13 cellular contexts compared by ENCODE assay signal in the genomic region with DNA sequence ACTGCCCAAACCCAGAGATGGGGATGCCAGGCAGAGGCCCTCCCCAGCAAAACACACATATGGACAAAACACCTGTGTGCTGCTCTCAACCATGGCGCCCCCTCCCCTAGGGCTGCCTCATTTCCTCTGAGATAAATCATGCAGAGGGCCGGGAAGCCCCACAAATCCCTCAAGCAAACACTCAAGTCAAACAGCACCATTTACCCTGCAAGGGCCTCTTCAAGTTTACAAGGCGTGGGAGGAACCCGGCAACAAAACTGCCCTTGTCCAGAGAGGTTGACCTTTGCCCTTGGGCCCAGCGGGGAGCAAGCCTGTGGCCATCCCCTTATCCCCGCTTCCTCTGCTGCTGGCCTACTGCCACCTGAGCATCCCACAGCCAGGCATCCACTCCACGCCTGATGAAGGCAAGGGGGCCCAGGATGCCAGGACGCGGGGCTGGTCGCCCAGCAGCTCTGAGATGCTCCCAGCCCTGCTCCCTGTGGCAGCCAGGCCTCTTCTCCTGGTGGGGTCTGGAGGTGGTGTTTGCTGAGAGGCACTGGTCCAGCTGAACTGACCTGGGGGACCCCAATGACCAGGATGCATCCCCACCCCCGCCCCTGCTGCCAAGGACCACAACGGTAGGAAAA.
A peak's percentile ranks its signal among the peaks of the same experiment; 100 is the strongest.
DNase-seq lines count a peak whose midpoint lies in the region; ATAC-seq and TF ChIP-seq lines count a peak whose summit lies in the region.
"Had no signal": no experiment of that assay in that cellular context is flagged by ENCODE, and none has a peak within 500 bp of the region (broad histone marks: within the 10 kb centered on the region; RNA-seq: fewer than 3 reads in every experiment).

No MANE protein-coding gene starts in this region.

- H2AK9ac ChIP-seq in IMR-90 (replicated peaks; ENCODE audit: low read depth, low read length, poor library complexity): peak overlapping the region; percentile 16

- no peaks in the 10 kb centered on the region for H3K27me3 ChIP-seq in IMR-90 (ENCODE audit: control insufficient read depth, insufficient read depth, low read length)
- no peaks in the 10 kb centered on the region for H3K27me3 ChIP-seq in colonic mucosa
- no peaks in the 10 kb centered on the region for H3K27me3 ChIP-seq in SK-N-SH (ENCODE audit: insufficient read depth)

- H3K4me3 ChIP-seq in IMR-90 (ENCODE audit: insufficient read depth, low read depth, low read length): no peak overlapping the region
- no peak overlapping the region for H3K4me3 ChIP-seq in colonic mucosa
- no peak overlapping the region for H3K4me3 ChIP-seq in SK-N-SH (ENCODE audit: low read depth in 2 of 2, low read length in 1 of 2)
- H3K4me3 ChIP-seq: coronary artery had no signal

- TF ChIP-seq RAD21 in IMR-90 (IDR thresholded peaks at IDR 0.05; ENCODE audit: low read length): no peak
- TF ChIP-seq RAD21 in SK-N-SH (IDR thresholded peaks at IDR 0.05; ENCODE audit: low read length): no peak

- H3K27ac ChIP-seq in IMR-90 (ENCODE audit: insufficient read depth, low read length) (no peak overlapping the region), colonic mucosa (no peak overlapping the region), SK-N-SH (ENCODE audit: low read depth in 2 of 2, low read length in 1 of 2) (no peak overlapping the region; a peak in 1 of 4 replicates)
- H3K27ac ChIP-seq: coronary artery, WERI-Rb-1 had no signal

- no peak overlapping the region for H2AFZ ChIP-seq in IMR-90 (replicated peaks; ENCODE audit: low read length, poor library complexity)
- no peak overlapping the region for H2AFZ ChIP-seq in SK-N-SH (ENCODE audit: low read depth)

- no peak for ATAC-seq in IMR-90 (ENCODE audit: low read depth)
- peak; percentile 75 to 78 for ATAC-seq in stimulated activated naive B cell treated with anti-CD40 and anti-IgM and Interleukin-4, amounts not matched to agents 10 μg/mL and 1 μg/mL and 100 μg/mL, for 72 hours (replicated peaks)
- ATAC-seq: left ventricle myocardium superior had no signal

- H2BK120ac ChIP-seq in IMR-90 (ENCODE audit: low read depth, low read length): no peak overlapping the region

- no peak overlapping the region for H3K9ac ChIP-seq in IMR-90 (ENCODE audit: low read depth, low read length)
- no peak overlapping the region for H3K9ac ChIP-seq in colonic mucosa (ENCODE audit: low read depth in 2 of 2, low read length in 2 of 2)
- H3K9ac ChIP-seq in SK-N-SH: no peak overlapping the region

- H3K4me2 ChIP-seq in IMR-90 (ENCODE audit: low read depth, low read length): no peak overlapping the region
- H3K4me2 ChIP-seq in SK-N-SH: no peak overlapping the region

- H3K4me1 ChIP-seq in IMR-90 (ENCODE audit: control insufficient read depth, insufficient read depth, low read length) (peaks cover 20% of the 10 kb centered on the region), colonic mucosa (peaks cover 19% of the 10 kb centered on the region), SK-N-SH (ENCODE audit: control insufficient read depth in 1 of 2, insufficient read depth in 2 of 2, low read depth in 1 of 2, low read length in 1 of 2) (peaks cover 16 to 19% of the 10 kb centered on the region in 2 experiments; a peak in 3 of 4 replicates)

- POLR2A ChIA-PET in IMR-90 (lab: Charles Lee; ENCODE audit: unreplicated experiment): no interaction called here
- POLR2A ChIA-PET in SK-N-SH (lab: Yijun Ruan, JAX): no interaction called here

- no peak overlapping the region for H4K91ac ChIP-seq in IMR-90 (ENCODE audit: insufficient read depth, low read depth, low read length)

- no peak overlapping the region for H2BK15ac ChIP-seq in IMR-90 (ENCODE audit: low read depth, low read length)

- H4K5ac ChIP-seq in IMR-90 (ENCODE audit: low read depth, low read length): no peak overlapping the region

- no peak overlapping the region for H2BK20ac ChIP-seq in IMR-90 (ENCODE audit: low read depth, low read length)

- H4K8ac ChIP-seq in IMR-90 (ENCODE audit: low read depth in 2 of 2, low read length in 2 of 2): no peak overlapping the region

- H3K9me1 ChIP-seq in IMR-90 (ENCODE audit: insufficient read depth, low read length): 0 out of 2 replicates have a peak, but pooled peaks cover 6% of the 10 kb centered on the region

- in situ Hi-C loops in IMR-90 (cut with MboI; ENCODE audit: low sequenced_read_pairs): loop anchor here (5.0 kb wide), 1 partner anchor 128 kb away; no protein-coding TSS in a partner anchor

- 41% methylated on average over 4 of the region's 12 CpGs; no CpG with 5 or more reads in 1 of the 2 experiments for WGBS in IMR-90 (ENCODE audit: extremely low coverage in 2 of 2, insufficient read length in 1 of 2), 2 experiments
- WGBS in SK-N-SH (ENCODE audit: low lambda C conversion rate): 91% methylated on average over 8 of the region's 12 CpGs

- no peak for TF ChIP-seq POLR2A in IMR-90 (IDR thresholded peaks at IDR 0.05; ENCODE audit: low read depth, low read length)

- peaks cover 16 to 74% of the 10 kb centered on the region in 2 experiments for H3K79me1 ChIP-seq in IMR-90 (ENCODE audit: low read depth in 1 of 2, low read length in 2 of 2)

- H3K4me3 Mint-ChIP-seq in stimulated activated naive B cell treated with anti-CD40 and anti-IgM and Interleukin-4, amounts not matched to agents 10 μg/mL and 1 μg/mL and 100 μg/mL, for 72 hours: no peak overlapping the region
- H3K4me3 Mint-ChIP-seq in mesothelial cell of epicardium: no peak overlapping the region

- no peaks in the 10 kb centered on the region for H3K27me3 Mint-ChIP-seq in stimulated activated naive B cell treated with anti-CD40 and anti-IgM and Interleukin-4, amounts not matched to agents 10 μg/mL and 1 μg/mL and 100 μg/mL, for 72 hours
- H3K27me3 Mint-ChIP-seq in mesothelial cell of epicardium (ENCODE audit: low read depth): no peaks in the 10 kb centered on the region

- H3K9me3 Mint-ChIP-seq in stimulated activated naive B cell treated with anti-CD40 and anti-IgM and Interleukin-4, amounts not matched to agents 10 μg/mL and 1 μg/mL and 100 μg/mL, for 72 hours: no peaks in the 10 kb centered on the region
- no peaks in the 10 kb centered on the region for H3K9me3 Mint-ChIP-seq in mesothelial cell of epicardium

- CTCF ChIA-PET in IMR-90 (lab: Yijun Ruan, JAX) (interaction anchor here (0.6 kb wide), 1 partner anchor 65 kb away, joined by 5 read pairs; no protein-coding TSS in a partner anchor), SK-N-SH (lab: Yijun Ruan, JAX) (no interaction called here)

- no peak for TF ChIP-seq CTCF in IMR-90 (conservative IDR thresholded peaks at IDR 0.05; ENCODE audit: low read depth, low read length)
- TF ChIP-seq CTCF in colonic mucosa (IDR thresholded peaks at IDR 0.05): no peak
- TF ChIP-seq CTCF in mesothelial cell of epicardium (IDR thresholded peaks at IDR 0.05; ENCODE audit: unreplicated experiment): no peak
- TF ChIP-seq CTCF in SK-N-SH (IDR thresholded peaks at IDR 0.05): no peak

- no peak overlapping the region for H3K14ac ChIP-seq in IMR-90 (replicated peaks; ENCODE audit: low read depth, low read length)

- TF ChIP-seq EP300 in SK-N-SH (IDR thresholded peaks at IDR 0.05; ENCODE audit: borderline replicate concordance in 1 of 2, low read depth in 1 of 2, low read length in 1 of 2): no peak

- H2AK5ac ChIP-seq in IMR-90 (ENCODE audit: low read depth, low read length): no peak overlapping the region

- BruUV-seq in IMR-90 (replicated peaks; lab: Mats Ljungman, UMichigan): no TSS peak

- peak; percentile 9 for DNase-seq in NCI-H748 (lab: John Stamatoyannopoulos, UW; ENCODE audit: unreplicated experiment)
- DNase-seq in NCI-H748 treated with DMSO at 0.1 percent for 48 hours (lab: John Stamatoyannopoulos, UW): no peak
- no peak for DNase-seq in IMR-90
- peak; percentile 73 for DNase-seq in colonic mucosa
- peak; percentile 19 for DNase-seq in stimulated activated naive B cell treated with anti-CD40 and anti-IgM and Interleukin-4, amounts not matched to agents 10 μg/mL and 1 μg/mL and 100 μg/mL, for 72 hours
- no peak for DNase-seq in HUDEP-2 (lab: John Stamatoyannopoulos, UW; ENCODE audit: unreplicated experiment in 76 of 76)
- DNase-seq in mesothelial cell of epicardium (ENCODE audit: low spot score in 2 of 2, unreplicated experiment in 2 of 2): no peak
- no peak for DNase-seq in SK-N-SH
- DNase-seq: activated gamma-delta T cell, left ventricle myocardium superior, NCI-H187, WERI-Rb-1 had no signal

- H2BK5ac ChIP-seq in IMR-90 (ENCODE audit: low read depth, low read length, poor library complexity, severe bottlenecking): no peak overlapping the region

- dilution Hi-C loops in IMR-90 (cut with HindIII; ENCODE audit: low sequenced_read_pairs, unreplicated experiment): no loop called here

- no peak overlapping the region for H3K56ac ChIP-seq in IMR-90 (ENCODE audit: extremely low read depth, insufficient read depth, low read length)

- H3K18ac ChIP-seq in IMR-90 (ENCODE audit: low read depth, low read length): no peak overlapping the region

- intact Hi-C loops in IMR-90 (cut with micrococcal nuclease) (loop anchor here (5.0 kb wide), 1 partner anchor 38 kb away; no protein-coding TSS in a partner anchor), colonic mucosa (cut with DNase I) (loop anchor here (5.0 to 10.0 kb wide), 3 partner anchors 78 to 178 kb away; a partner anchor contains a TSS)

- no peaks in the 10 kb centered on the region for H3K36me3 Mint-ChIP-seq in stimulated activated naive B cell treated with anti-CD40 and anti-IgM and Interleukin-4, amounts not matched to agents 10 μg/mL and 1 μg/mL and 100 μg/mL, for 72 hours
- H3K36me3 Mint-ChIP-seq in mesothelial cell of epicardium: peaks cover 21% of the 10 kb centered on the region

- H3K36me3 ChIP-seq in IMR-90 (ENCODE audit: control insufficient read depth, insufficient read depth, low read length) (peaks cover 25% of the 10 kb centered on the region), colonic mucosa (no peaks in the 10 kb centered on the region), SK-N-SH (replicated peaks in 1 of 2; ENCODE audit: control insufficient read depth in 1 of 2, insufficient read depth in 2 of 2, low read length in 1 of 2) (peaks cover 9 to 19% of the 10 kb centered on the region in 2 experiments)

- H3K9me3 ChIP-seq in IMR-90 (ENCODE audit: control insufficient read depth, insufficient read depth, low read length) (no peaks in the 10 kb centered on the region), colonic mucosa (no peaks in the 10 kb centered on the region), SK-N-SH (no peaks in the 10 kb centered on the region)

- no peak overlapping the region for H3K4ac ChIP-seq in IMR-90 (ENCODE audit: low read depth, low read length)

- no peak overlapping the region for H3K23ac ChIP-seq in IMR-90 (ENCODE audit: low read depth, low read length)

- no peaks in the 10 kb centered on the region for H3K9me2 ChIP-seq in SK-N-SH

- H4K20me1 ChIP-seq in IMR-90 (ENCODE audit: insufficient read depth, low read length): peaks cover 7% of the 10 kb centered on the region; the same call in 1 of the 2 replicates
- H4K20me1 ChIP-seq in SK-N-SH (ENCODE audit: insufficient read depth): no peaks in the 10 kb centered on the region

- H3K4me1 Mint-ChIP-seq in stimulated activated naive B cell treated with anti-CD40 and anti-IgM and Interleukin-4, amounts not matched to agents 10 μg/mL and 1 μg/mL and 100 μg/mL, for 72 hours: peaks cover 14 to 16% of the 10 kb centered on the region in 2 donors
- H3K4me1 Mint-ChIP-seq in mesothelial cell of epicardium: peaks cover 12% of the 10 kb centered on the region

- peak overlapping the region; percentile 9 for H3K27ac Mint-ChIP-seq in stimulated activated naive B cell treated with anti-CD40 and anti-IgM and Interleukin-4, amounts not matched to agents 10 μg/mL and 1 μg/mL and 100 μg/mL, for 72 hours
- H3K27ac Mint-ChIP-seq in mesothelial cell of epicardium: no peak overlapping the region

- H3F3A ChIP-seq in SK-N-SH (replicated peaks; ENCODE audit: insufficient read depth): peaks cover 26% of the 10 kb centered on the region

- H3K79me2 ChIP-seq in SK-N-SH (ENCODE audit: insufficient read depth): peaks cover 7% of the 10 kb centered on the region; the same call in 1 of the 2 replicates

Comparison
In these comparisons a context has a peak if more than half of its experiments do, and no peak if none do; other contexts are left out.
1. DNase-seq: peak in NCI-H748 (single experiment), colonic mucosa (single experiment) and stimulated activated naive B cell treated with anti-CD40 and anti-IgM and Interleukin-4, amounts not matched to agents 10 μg/mL and 1 μg/mL and 100 μg/mL, for 72 hours (single experiment); none in NCI-H748 treated with DMSO at 0.1 percent for 48 hours (single experiment), IMR-90 (single experiment), HUDEP-2 (0 of 76), mesothelial cell of epicardium (0 of 2) and SK-N-SH (single experiment).